1 cellular context compared by ENCODE assay signal in genomic region chr22:47995718-47996117, GRCh38.
TF ChIP-seq lines count a peak whose summit lies in the region.

No MANE protein-coding gene starts in this region.

TF ChIP-seq in GM23338, 12 proteins besides CTCF, POLR2A, EP300 and RAD21:
- TF ChIP-seq EZH2phosphoT487 (IDR thresholded peaks at IDR 0.05; ENCODE audit: unreplicated experiment): no peak
- TF ChIP-seq, protein P1, sequence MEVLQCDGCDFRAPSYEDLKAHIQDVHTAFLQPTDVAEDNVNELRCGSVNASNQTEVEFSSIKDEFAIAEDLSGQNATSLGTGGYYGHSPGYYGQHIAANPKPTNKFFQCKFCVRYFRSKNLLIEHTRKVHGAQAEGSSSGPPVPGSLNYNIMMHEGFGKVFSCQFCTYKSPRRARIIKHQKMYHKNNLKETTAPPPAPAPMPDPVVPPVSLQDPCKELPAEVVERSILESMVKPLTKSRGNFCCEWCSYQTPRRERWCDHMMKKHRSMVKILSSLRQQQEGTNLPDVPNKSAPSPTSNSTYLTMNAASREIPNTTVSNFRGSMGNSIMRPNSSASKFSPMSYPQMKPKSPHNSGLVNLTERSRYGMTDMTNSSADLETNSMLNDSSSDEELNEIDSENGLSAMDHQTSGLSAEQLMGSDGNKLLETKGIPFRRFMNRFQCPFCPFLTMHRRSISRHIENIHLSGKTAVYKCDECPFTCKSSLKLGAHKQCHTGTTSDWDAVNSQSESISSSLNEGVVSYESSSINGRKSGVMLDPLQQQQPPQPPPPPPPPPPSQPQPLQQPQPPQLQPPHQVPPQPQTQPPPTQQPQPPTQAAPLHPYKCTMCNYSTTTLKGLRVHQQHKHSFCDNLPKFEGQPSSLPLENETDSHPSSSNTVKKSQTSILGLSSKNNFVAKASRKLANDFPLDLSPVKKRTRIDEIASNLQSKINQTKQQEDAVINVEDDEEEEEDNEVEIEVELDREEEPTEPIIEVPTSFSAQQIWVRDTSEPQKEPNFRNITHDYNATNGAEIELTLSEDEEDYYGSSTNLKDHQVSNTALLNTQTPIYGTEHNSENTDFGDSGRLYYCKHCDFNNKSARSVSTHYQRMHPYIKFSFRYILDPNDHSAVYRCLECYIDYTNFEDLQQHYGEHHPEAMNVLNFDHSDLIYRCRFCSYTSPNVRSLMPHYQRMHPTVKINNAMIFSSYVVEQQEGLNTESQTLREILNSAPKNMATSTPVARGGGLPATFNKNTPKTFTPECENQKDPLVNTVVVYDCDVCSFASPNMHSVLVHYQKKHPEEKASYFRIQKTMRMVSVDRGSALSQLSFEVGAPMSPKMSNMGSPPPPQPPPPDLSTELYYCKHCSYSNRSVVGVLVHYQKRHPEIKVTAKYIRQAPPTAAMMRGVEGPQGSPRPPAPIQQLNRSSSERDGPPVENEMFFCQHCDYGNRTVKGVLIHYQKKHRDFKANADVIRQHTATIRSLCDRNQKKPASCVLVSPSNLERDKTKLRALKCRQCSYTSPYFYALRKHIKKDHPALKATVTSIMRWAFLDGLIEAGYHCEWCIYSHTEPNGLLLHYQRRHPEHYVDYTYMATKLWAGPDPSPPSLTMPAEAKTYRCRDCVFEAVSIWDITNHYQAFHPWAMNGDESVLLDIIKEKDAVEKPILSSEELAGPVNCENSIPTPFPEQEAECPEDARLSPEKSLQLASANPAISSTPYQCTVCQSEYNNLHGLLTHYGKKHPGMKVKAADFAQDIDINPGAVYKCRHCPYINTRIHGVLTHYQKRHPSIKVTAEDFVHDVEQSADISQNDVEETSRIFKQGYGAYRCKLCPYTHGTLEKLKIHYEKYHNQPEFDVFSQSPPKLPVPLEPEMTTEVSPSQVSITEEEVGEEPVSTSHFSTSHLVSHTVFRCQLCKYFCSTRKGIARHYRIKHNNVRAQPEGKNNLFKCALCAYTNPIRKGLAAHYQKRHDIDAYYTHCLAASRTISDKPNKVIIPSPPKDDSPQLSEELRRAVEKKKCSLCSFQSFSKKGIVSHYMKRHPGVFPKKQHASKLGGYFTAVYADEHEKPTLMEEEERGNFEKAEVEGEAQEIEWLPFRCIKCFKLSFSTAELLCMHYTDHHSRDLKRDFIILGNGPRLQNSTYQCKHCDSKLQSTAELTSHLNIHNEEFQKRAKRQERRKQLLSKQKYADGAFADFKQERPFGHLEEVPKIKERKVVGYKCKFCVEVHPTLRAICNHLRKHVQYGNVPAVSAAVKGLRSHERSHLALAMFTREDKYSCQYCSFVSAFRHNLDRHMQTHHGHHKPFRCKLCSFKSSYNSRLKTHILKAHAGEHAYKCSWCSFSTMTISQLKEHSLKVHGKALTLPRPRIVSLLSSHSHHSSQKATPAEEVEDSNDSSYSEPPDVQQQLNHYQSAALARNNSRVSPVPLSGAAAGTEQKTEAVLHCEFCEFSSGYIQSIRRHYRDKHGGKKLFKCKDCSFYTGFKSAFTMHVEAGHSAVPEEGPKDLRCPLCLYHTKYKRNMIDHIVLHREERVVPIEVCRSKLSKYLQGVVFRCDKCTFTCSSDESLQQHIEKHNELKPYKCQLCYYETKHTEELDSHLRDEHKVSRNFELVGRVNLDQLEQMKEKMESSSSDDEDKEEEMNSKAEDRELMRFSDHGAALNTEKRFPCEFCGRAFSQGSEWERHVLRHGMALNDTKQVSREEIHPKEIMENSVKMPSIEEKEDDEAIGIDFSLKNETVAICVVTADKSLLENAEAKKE (CRISPR knock-in tag; IDR thresholded peaks at IDR 0.05): no peak
- TF ChIP-seq JUNB (IDR thresholded peaks at IDR 0.05; ENCODE audit: unreplicated experiment): no peak
- no peak for TF ChIP-seq ZNF331 (CRISPR knock-in tag; IDR thresholded peaks at IDR 0.05; ENCODE audit: low read depth)
- no peak for TF ChIP-seq NANOG (IDR thresholded peaks at IDR 0.05; ENCODE audit: borderline replicate concordance)
- TF ChIP-seq REST (IDR thresholded peaks at IDR 0.05; ENCODE audit: unreplicated experiment): no peak
- no peak for TF ChIP-seq STAT1 (IDR thresholded peaks at IDR 0.05; ENCODE audit: unreplicated experiment)
